In genomic region chr6:77474286-77474956, GRCh38 we compare ENCODE assay signal across 1 cellular context.
TF ChIP-seq lines count a peak whose summit lies in the region.

No MANE protein-coding gene starts in this region.

TF ChIP-seq in SK-N-SH, 30 proteins besides CTCF, POLR2A, EP300 and RAD21 (continued from another document):
- TF ChIP-seq ZBTB33 (IDR thresholded peaks at IDR 0.05; ENCODE audit: borderline replicate concordance, low read depth), result no peak
- TF ChIP-seq SIN3A (IDR thresholded peaks at IDR 0.05; ENCODE audit: borderline replicate concordance, low read depth, low read length), result no peak
- TF ChIP-seq TAF1 (IDR thresholded peaks at IDR 0.05; ENCODE audit: borderline replicate concordance, low read depth, low read length), result no peak
